In the genomic region with DNA sequence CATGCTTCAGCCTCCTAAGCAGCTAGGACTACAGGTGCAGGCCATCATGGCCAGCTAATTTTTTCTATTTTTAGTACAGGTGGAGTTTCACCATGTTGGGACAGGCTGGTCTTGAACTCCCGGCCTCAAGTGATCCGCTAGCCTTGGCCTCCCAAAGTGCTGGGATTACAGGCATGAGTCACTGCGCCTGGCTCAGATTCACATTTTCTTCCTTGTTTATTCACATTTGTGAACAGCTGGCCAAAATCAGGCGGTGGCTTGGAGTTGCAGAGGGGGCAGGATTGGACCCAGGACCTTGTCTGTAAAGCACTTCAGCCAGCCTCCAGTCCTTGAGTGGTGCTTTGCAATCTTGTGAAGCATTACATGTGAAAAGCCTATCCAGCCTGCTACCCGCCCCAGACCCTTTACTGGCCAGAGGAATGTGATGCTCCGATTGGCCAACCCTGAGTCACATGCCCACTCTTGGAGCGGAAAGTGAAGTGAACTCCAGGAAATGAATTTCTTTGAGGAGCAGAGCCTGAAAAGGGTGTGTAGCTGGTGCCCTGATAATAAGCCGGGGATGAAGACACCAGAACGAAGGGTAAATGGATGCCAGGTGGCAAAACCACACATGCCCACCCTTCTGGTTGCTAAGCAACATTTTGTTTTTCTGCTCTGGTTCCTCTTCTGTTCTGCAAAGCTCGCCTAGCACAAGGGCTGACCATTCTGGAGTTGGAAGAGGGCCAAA, we compare ENCODE assay signal across 8 cellular contexts.
DNase-seq lines count a peak whose midpoint lies in the region; ATAC-seq and TF ChIP-seq lines count a peak whose summit lies in the region.

No MANE protein-coding gene starts in this region.

- H3K27ac ChIP-seq in KMS-11: peak overlapping the region; percentile 46; the same call in 1 of the 2 replicates
- H3K27ac ChIP-seq in PC-9: no peak overlapping the region
- H3K27ac ChIP-seq in muscle layer of colon (ENCODE audit: low read depth, low read length): peak overlapping the region; percentile 53

- H2AFZ ChIP-seq in KMS-11 (ENCODE audit: low read depth) (peak overlapping the region; percentile 46; the same call in 1 of the 2 replicates), PC-9 (no peak overlapping the region)

- H3K36me3 ChIP-seq in KMS-11 (ENCODE audit: insufficient read depth): no peaks in the 10 kb centered on the region
- H3K36me3 ChIP-seq in PC-9 (ENCODE audit: low read depth): no peaks in the 10 kb centered on the region
- no peaks in the 10 kb centered on the region for H3K36me3 ChIP-seq in muscle layer of colon (ENCODE audit: insufficient read depth, low read length)

- H3K9ac ChIP-seq in KMS-11 (peak overlapping the region; percentile 19; the same call in 1 of the 2 replicates), muscle layer of colon (ENCODE audit: low read length) (no peak overlapping the region)

- DNase-seq in DMS79 treated with DMSO at 0.1 percent for 48 hours (lab: John Stamatoyannopoulos, UW) (peak; percentile 100), PC-9 (peak; percentile 50 to 92)
- DNase-seq in activated naive CD4-positive, alpha-beta T cell treated with anti-CD3 and anti-CD28 coated beads, Interleukin-2, amount 50 U/mL, for 72 hours (ENCODE audit: low spot score in 2 of 2): no peak

- no peaks in the 10 kb centered on the region for H4K20me1 ChIP-seq in KMS-11 (ENCODE audit: insufficient read depth)
- no peaks in the 10 kb centered on the region for H4K20me1 ChIP-seq in PC-9 (ENCODE audit: insufficient read depth)

- peaks cover 34% of the 10 kb centered on the region; the same call in 1 of the 2 replicates for H3F3A ChIP-seq in PC-9 (ENCODE audit: insufficient read depth, low read depth)

- H3K36me3 Mint-ChIP-seq in activated naive CD4-positive, alpha-beta T cell treated with anti-CD3 and anti-CD28 coated beads, Interleukin-2, amount 50 U/mL, for 72 hours: no peaks in the 10 kb centered on the region

- H3K9me3 ChIP-seq in PC-9 (ENCODE audit: insufficient read depth, low read depth): no peaks in the 10 kb centered on the region
- H3K9me3 ChIP-seq in muscle layer of colon (ENCODE audit: low read length): no peaks in the 10 kb centered on the region

- H3K27ac Mint-ChIP-seq in activated naive CD4-positive, alpha-beta T cell treated with anti-CD3 and anti-CD28 coated beads, Interleukin-2, amount 50 U/mL, for 72 hours: no peak overlapping the region

- intact Hi-C loops in PC-9 (cut with micrococcal nuclease; ENCODE audit: unreplicated experiment): loop anchor here (2.0 to 5.0 kb wide), 2 partner anchors 57 to 74 kb away; no protein-coding TSS in a partner anchor

- TF ChIP-seq CTCF in KMS-11 (conservative IDR thresholded peaks at IDR 0.05; ENCODE audit: low read depth, low read length): no peak
- no peak for TF ChIP-seq CTCF in PC-9 (conservative IDR thresholded peaks at IDR 0.05)

- H3K79me2 ChIP-seq in KMS-11 (ENCODE audit: insufficient read depth, low read depth) (no peaks in the 10 kb centered on the region), PC-9 (ENCODE audit: low read depth) (no peaks in the 10 kb centered on the region)

- H3K4me2 ChIP-seq in KMS-11 (peak overlapping the region; percentile 71; the same call in 1 of the 2 replicates), PC-9 (0 out of 2 replicates have a peak overlapping the region, but pooled peaks have one; percentile 5)

- H3K9me3 Mint-ChIP-seq in activated naive CD4-positive, alpha-beta T cell treated with anti-CD3 and anti-CD28 coated beads, Interleukin-2, amount 50 U/mL, for 72 hours: no peaks in the 10 kb centered on the region

- CTCF ChIA-PET in PC-9 (lab: Charles Lee): interaction anchor here (0.5 to 0.7 kb wide), 2 partner anchors 192 to 712 kb away, joined by 3 read pairs; no protein-coding TSS in a partner anchor

- H3K9me2 ChIP-seq in PC-9 (ENCODE audit: insufficient read depth): no peaks in the 10 kb centered on the region

- H3K4me3 ChIP-seq in KMS-11 (IDR thresholded peaks at IDR 0.05; ENCODE audit: insufficient read depth, low read depth, low read length) (no peak overlapping the region), PC-9 (no peak overlapping the region), muscle layer of colon (ENCODE audit: low read depth in 1 of 2, low read length in 2 of 2) (peak overlapping the region in 1 of 2 donors; percentile 17)

- H3K4me1 ChIP-seq in KMS-11 (ENCODE audit: low read depth, poor library complexity, severe bottlenecking) (peaks cover 41% of the 10 kb centered on the region), PC-9 (replicated peaks; ENCODE audit: insufficient read depth) (peaks cover 41% of the 10 kb centered on the region), muscle layer of colon (ENCODE audit: insufficient read depth, low read length) (peaks cover 23% of the 10 kb centered on the region)

- POLR2A ChIA-PET in PC-9 (lab: Charles Lee; ENCODE audit: unreplicated experiment): interaction anchor here (0.6 to 0.7 kb wide), 5 partner anchors 20 to 180 kb away, joined by 3 to 5 read pairs (median 5); no protein-coding TSS in a partner anchor

- H3K27me3 ChIP-seq in KMS-11 (ENCODE audit: insufficient read depth, low read depth): no peaks in the 10 kb centered on the region
- H3K27me3 ChIP-seq in PC-9 (ENCODE audit: insufficient read depth, low read depth): no peaks in the 10 kb centered on the region
- no peaks in the 10 kb centered on the region for H3K27me3 ChIP-seq in muscle layer of colon (ENCODE audit: control insufficient read depth in 1 of 2, insufficient read depth in 2 of 2, low read length in 2 of 2)

- BruUV-seq in PC-9 (replicated peaks; lab: Mats Ljungman, UMichigan): TSS peak; percentile 90

- ATAC-seq in esophagus mucosa: peak; percentile 73
- ATAC-seq in HG03439 (IDR thresholded peaks at IDR 0.05; ENCODE audit: unreplicated experiment): no peak
- ATAC-seq in GM21786 (IDR thresholded peaks at IDR 0.05; ENCODE audit: unreplicated experiment): no peak
- no peak for ATAC-seq in activated naive CD4-positive, alpha-beta T cell treated with anti-CD3 and anti-CD28 coated beads, Interleukin-2, amount 50 U/mL, for 72 hours

Comparison
In these comparisons a context has a peak if more than half of its experiments do, and no peak if none do; other contexts are left out.
1. DNase-seq: peak in DMS79 treated with DMSO at 0.1 percent for 48 hours (single experiment) and PC-9 (2 of 2); none in activated naive CD4-positive, alpha-beta T cell treated with anti-CD3 and anti-CD28 coated beads, Interleukin-2, amount 50 U/mL, for 72 hours (0 of 2).